In genomic region chr4:159068139-159068538, GRCh38 we compare ENCODE assay signal across 2 cellular contexts. TPM values are rescaled to one million over a fixed set of nuclear protein-coding genes. Genes with fewer than 3 reads are reported as not detected.
A peak's percentile ranks its signal among the peaks of the same experiment; 100 is the strongest.
DNase-seq lines count a peak whose midpoint lies in the region; ATAC-seq, FAIRE-seq and TF ChIP-seq lines count a peak whose summit lies in the region.
"Not testable (repeated sequence)": the region's sequence is repeated elsewhere in the genome, so short reads cannot be mapped to it uniquely, and the experiment has no call there.

No MANE protein-coding gene starts in this region.

- TF ChIP-seq POLR2A in K562 (conservative IDR thresholded peaks at IDR 0.05), result not testable (repeated sequence)

- not testable (repeated sequence) for H3K9me3 ChIP-seq in HEK293 (ENCODE audit: control insufficient read depth, insufficient read depth, low read depth, low read length); K562 (replicated peaks; ENCODE audit: control insufficient read depth, insufficient read depth, low read depth, low read length)

- not testable (repeated sequence) for H3K27ac ChIP-seq in HEK293 (ENCODE audit: extremely low read depth, low read depth, low read length); K562 (ENCODE audit: extremely low read depth, low read depth, low read length)

- H3K79me2 ChIP-seq in K562 (ENCODE audit: control insufficient read depth, insufficient read depth, low read length), result not testable (repeated sequence)

- WGBS in K562 (ENCODE audit: insufficient coverage, low coverage, missing lambda C conversion rate), result 70% methylated on average over 3 of the region's 5 CpGs

- not testable (repeated sequence) for ATAC-seq in K562

- not testable (repeated sequence) for H4K20me1 ChIP-seq in K562 (replicated peaks; ENCODE audit: control insufficient read depth, insufficient read depth, low read length)

- BruUV-seq in K562 (replicated peaks; lab: Mats Ljungman, UMichigan), result not testable (repeated sequence)

- not testable (repeated sequence) for FAIRE-seq in K562 (lab: Jason Lieb, UNC)

- not testable (repeated sequence) for H3K9ac ChIP-seq in K562 (ENCODE audit: insufficient read depth in 1 of 2, low read depth in 2 of 2, low read length in 2 of 2)

- not testable (repeated sequence) for H3K27me3 ChIP-seq in K562 (ENCODE audit: control insufficient read depth in 2 of 2, insufficient read depth in 2 of 2, low read length in 2 of 2)

- TF ChIP-seq EP300 in K562 (IDR thresholded peaks at IDR 0.05; ENCODE audit: low read length), result not testable (repeated sequence)

- H3K4me2 ChIP-seq in K562 (ENCODE audit: insufficient read depth, low read length), result not testable (repeated sequence)

- not testable (repeated sequence) for H3K36me3 ChIP-seq in HEK293 (ENCODE audit: control insufficient read depth in 2 of 2, insufficient read depth in 1 of 2, low read length in 2 of 2); K562 (ENCODE audit: control insufficient read depth, insufficient read depth, low read length)

- H3K4me3 ChIP-seq in HEK293 (ENCODE audit: low read depth, low read length); K562: not testable (repeated sequence)

- in situ Hi-C loops in K562 (cut with MboI), result not testable (repeated sequence)

- TF ChIP-seq CTCF in HEK293 (tag by site-specific recombination; IDR thresholded peaks at IDR 0.05); K562 (IDR thresholded peaks at IDR 0.05 in 2 of 3, conservative IDR thresholded peaks at IDR 0.05 in 1 of 3; ENCODE audit: insufficient read depth in 2 of 3, low read depth in 1 of 3, low read length in 3 of 3): not testable (repeated sequence)

- H2AFZ ChIP-seq in K562 (ENCODE audit: low read depth, low read length), result not testable (repeated sequence)

- POLR2A ChIA-PET in HEK293 (lab: Yijun Ruan, JAX); K562 (lab: Yijun Ruan, JAX): not testable (repeated sequence)

- not testable (repeated sequence) for H3K9me1 ChIP-seq in K562 (ENCODE audit: control insufficient read depth, insufficient read depth, low read length)

- not testable (repeated sequence) for DNase-seq in K562 (ENCODE audit: extremely low read depth in 1 of 4, low spot score in 3 of 4)

- intact Hi-C loops in K562 (cut with micrococcal nuclease), result not testable (repeated sequence)

- H3K4me1 ChIP-seq in HEK293 (ENCODE audit: control insufficient read depth, insufficient read depth, low read length); K562 (replicated peaks in 1 of 2; ENCODE audit: control insufficient read depth in 2 of 2, insufficient read depth in 2 of 2, low read length in 2 of 2): not testable (repeated sequence)

- CTCF ChIA-PET in HEK293 (lab: Yijun Ruan, JAX); K562 (lab: Yijun Ruan, JAX; ENCODE audit: low intra/inter-chr PET ratio): not testable (repeated sequence)

- TF ChIP-seq RAD21 in K562 (CRISPR knock-in tag; conservative IDR thresholded peaks at IDR 0.05 in 1 of 2, IDR thresholded peaks at IDR 0.05 in 1 of 2), result not testable (repeated sequence)

TF ChIP-seq in HEK293, 187 proteins besides CTCF, POLR2A, EP300 and RAD21:
- TF ChIP-seq ZNF580 (tag by site-specific recombination; IDR thresholded peaks at IDR 0.05), result peak; percentile 18; the same call in 1 of the 2 replicates
- TF ChIP-seq ZNF146 (tag by site-specific recombination; IDR thresholded peaks at IDR 0.05), result peak; percentile 98

TF ChIP-seq in K562, 482 proteins besides CTCF, POLR2A, EP300 and RAD21:
- TF ChIP-seq KDM1A (IDR thresholded peaks at IDR 0.05) (peak in 1 of 2 experiments; percentile 36; a peak in 1 of 4 replicates), BCOR (IDR thresholded peaks at IDR 0.05) (0 out of 2 replicates have a peak, but pooled peaks have one; percentile 37), ZNF146 (CRISPR knock-in tag; IDR thresholded peaks at IDR 0.05; ENCODE audit: unreplicated experiment) (peak; percentile 57)

RNA-seq across cellular contexts. Expression of gene RAPGEF2, which starts 34.7 kb away (rescaled TPM):
- total RNA-seq in K562 (2011; cell fraction: chromatin; rRNA removed; ENCODE audit: low replicate concordance), result 50.9 and 149 TPM in 2 replicates
- 21.8 and 31.8 TPM in 2 replicates for total RNA-seq in K562 (2011; cell fraction: nucleolus; rRNA removed)
- total RNA-seq in K562 (2011; cell fraction: nucleoplasm; rRNA removed), result 43.3 and 46.7 TPM in 2 replicates
- total RNA-seq in K562 (2014; rRNA removed) (21.2 and 21.4 TPM in 2 replicates), K562 (2014; rRNA removed; fragmentation: Illumina TruSeq; extraction: Trizol) (24.1 and 27.3 TPM in 2 replicates), K562 (2015; rRNA removed; fragmentation: Illumina TruSeq; extraction: Trizol) (29.9 and 32.6 TPM in 2 replicates), K562 (2021) (17.1 and 23.1 TPM in 2 replicates)
- polyA plus RNA-seq in K562 (2011; rRNA removed) (28.4 and 31.1 TPM in 2 replicates), K562 (2014; fragmentation: Illumina TruSeq; extraction: Trizol) (22.1 and 26.8 TPM in 2 replicates), K562 (2014; fragmentation: Nextera tagmentation; extraction: Ambion mirVana) (1 to 10 TPM; 3.1 to 3.4 TPM), K562 (2014; rRNA removed) (13.1 and 15.0 TPM in 2 replicates)
- 15.8 and 20.2 TPM in 2 replicates for polyA plus RNA-seq in K562 (2011; cell fraction: cytosol; rRNA removed)
- 45.9 and 58.3 TPM in 2 replicates for polyA plus RNA-seq in K562 (2011; cell fraction: nucleus; rRNA removed)
- polyA plus RNA-seq in K562 (2012), result 16.1 and 24.1 TPM in 2 replicates
- 127 and 148 TPM in 2 replicates for polyA minus RNA-seq in K562 (2011; rRNA and poly(A)+ RNA removed)
- polyA minus RNA-seq in K562 (2011; cell fraction: cytosol; rRNA and poly(A)+ RNA removed), result 23.8 and 34.2 TPM in 2 replicates
- polyA minus RNA-seq in K562 (2011; cell fraction: nucleus; rRNA and poly(A)+ RNA removed), result 42.3 and 86.1 TPM in 2 replicates
